1 cellular context compared by ENCODE assay signal in genomic region chr7:24595671-24596418, GRCh38.
TF ChIP-seq lines count a peak whose summit lies in the region.

No MANE protein-coding gene starts in this region.

TF ChIP-seq in K562, 482 proteins besides CTCF, POLR2A, EP300 and RAD21:
- TF ChIP-seq ZBTB33 (CRISPR knock-in tag; IDR thresholded peaks at IDR 0.05), result peak; percentile 80
- no peak for TF ChIP-seq POLR3G (IDR thresholded peaks at IDR 0.05; ENCODE audit: extremely low read depth, insufficient read length, insufficient replicate concordance)
- TF ChIP-seq RFX1 (IDR thresholded peaks at IDR 0.05), result no peak
